Comparison of ENCODE assay signal across 8 cellular contexts in the genomic region with DNA sequence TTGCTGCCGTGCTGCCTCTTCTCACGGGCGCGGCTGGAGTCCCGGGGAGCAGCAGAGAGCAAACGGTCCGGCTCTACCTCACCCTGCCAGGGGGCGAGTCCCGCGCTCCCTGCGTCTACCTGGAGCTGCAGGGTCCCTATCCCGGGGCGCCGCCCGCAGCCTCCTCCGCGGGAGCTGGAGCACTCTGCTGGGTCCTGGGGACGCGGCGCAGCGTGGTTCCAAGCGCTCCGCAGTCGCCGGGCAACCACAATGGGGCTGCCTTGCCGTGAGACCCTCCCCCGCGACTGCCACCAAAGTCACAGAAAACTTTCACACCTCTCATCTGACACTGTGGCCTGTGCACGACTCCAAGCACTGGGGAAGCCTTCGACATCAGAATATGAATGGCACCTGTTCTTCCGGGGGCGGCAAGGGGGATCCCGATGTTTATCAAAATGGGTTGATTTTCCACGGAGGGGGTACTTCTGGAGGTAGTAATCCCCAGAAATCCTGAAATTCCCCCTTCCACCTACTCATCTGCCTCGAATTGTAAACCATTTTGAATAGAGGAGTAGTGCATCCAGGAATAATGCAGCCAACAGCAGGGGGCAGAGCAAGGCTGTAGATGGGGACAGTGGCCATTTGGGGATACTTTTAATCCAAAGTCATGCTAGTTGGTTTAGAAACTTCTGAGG. TPM values are rescaled to one million over a fixed set of nuclear protein-coding genes. Genes with fewer than 3 reads are reported as not detected.
A peak's percentile ranks its signal among the peaks of the same experiment; 100 is the strongest.
DNase-seq lines count a peak whose midpoint lies in the region; ATAC-seq and TF ChIP-seq lines count a peak whose summit lies in the region.

Gene C12orf42 (minus strand): TSS at position 186 of the 674 bp plus-strand sequence. CDS start 17,542 bp downstream, outside the sequence.

- H3K9me3 ChIP-seq in right cardiac atrium (ENCODE audit: control insufficient read depth, low read length), result peaks cover 2% of the 10 kb centered on the region

- peak within 1 kb of the TSS; percentile 46 for H3K27ac Mint-ChIP-seq in activated naive CD8-positive, alpha-beta T cell

- H3K4me1 Mint-ChIP-seq in activated naive CD8-positive, alpha-beta T cell (ENCODE audit: low read depth), result peaks cover 32% of the 10 kb centered on the region

- no peaks in the 10 kb centered on the region for H3K4me1 ChIP-seq in right cardiac atrium (ENCODE audit: control insufficient read depth, insufficient read depth, low read length)

- DNase-seq in AG09319 (ENCODE audit: extremely low read depth, low read depth), result no peak
- peak; percentile 69 for DNase-seq in NCI-H2227 (lab: John Stamatoyannopoulos, UW; ENCODE audit: unreplicated experiment)
- peak in 1 of 3 donors; percentile 66 for DNase-seq in right cardiac atrium
- DNase-seq in retina, result peak; percentile 85
- DNase-seq in NK-92 treated with Interleukin-12 subunit alpha and Interleukin-12 subunit beta, amount 100 ng/mL, for 24 hours (lab: John Stamatoyannopoulos, UW), result no peak

- H3K4me3 ChIP-seq in right cardiac atrium (ENCODE audit: low read length), result peak within 1 kb of the TSS; percentile 52

- whole genome bisulfite sequencing in right cardiac atrium, result under 1% methylated on average over 35 of the region's 35 CpGs

- ATAC-seq in GM18868 (IDR thresholded peaks at IDR 0.05; ENCODE audit: unreplicated experiment) (peak; percentile 39), HG03045 (IDR thresholded peaks at IDR 0.05; ENCODE audit: unreplicated experiment) (peak; percentile 46), right cardiac atrium (peak in 1 of 2 donors; percentile 47)

- peaks cover 4% of the 10 kb centered on the region for H3K36me3 Mint-ChIP-seq in activated naive CD8-positive, alpha-beta T cell

- TF ChIP-seq CTCF in AG09319 (IDR thresholded peaks at IDR 0.05; ENCODE audit: low read depth, low read length), result peak; percentile 29

- peaks cover 4% of the 10 kb centered on the region for H3K27me3 Mint-ChIP-seq in activated naive CD8-positive, alpha-beta T cell

- intact Hi-C loops in right cardiac atrium (cut with DNase I), result no loop called here

- H3K27me3 ChIP-seq in right cardiac atrium (ENCODE audit: control insufficient read depth, insufficient read depth), result no peaks in the 10 kb centered on the region

- no peak within 1 kb of the TSS for H3K27ac ChIP-seq in right cardiac atrium (ENCODE audit: low read length)

- H3K9me3 Mint-ChIP-seq in activated naive CD8-positive, alpha-beta T cell (ENCODE audit: low read depth), result peaks cover 7% of the 10 kb centered on the region

- peak within 1 kb of the TSS; percentile 84 for H3K4me3 Mint-ChIP-seq in activated naive CD8-positive, alpha-beta T cell

RNA-seq across cellular contexts. Expression of gene C12orf42, which starts in this region (rescaled TPM):
- not detected for total RNA-seq in right cardiac atrium
- not detected for polyA plus RNA-seq in right cardiac atrium

Comparison
In these comparisons a context has a peak if more than half of its experiments do, and no peak if none do; other contexts are left out.
1. DNase-seq: peak in NCI-H2227 (single experiment) and retina (single experiment); none in AG09319 (single experiment) and NK-92 treated with Interleukin-12 subunit alpha and Interleukin-12 subunit beta, amount 100 ng/mL, for 24 hours (single experiment).